8 cellular contexts compared by ENCODE assay signal in the genomic region with DNA sequence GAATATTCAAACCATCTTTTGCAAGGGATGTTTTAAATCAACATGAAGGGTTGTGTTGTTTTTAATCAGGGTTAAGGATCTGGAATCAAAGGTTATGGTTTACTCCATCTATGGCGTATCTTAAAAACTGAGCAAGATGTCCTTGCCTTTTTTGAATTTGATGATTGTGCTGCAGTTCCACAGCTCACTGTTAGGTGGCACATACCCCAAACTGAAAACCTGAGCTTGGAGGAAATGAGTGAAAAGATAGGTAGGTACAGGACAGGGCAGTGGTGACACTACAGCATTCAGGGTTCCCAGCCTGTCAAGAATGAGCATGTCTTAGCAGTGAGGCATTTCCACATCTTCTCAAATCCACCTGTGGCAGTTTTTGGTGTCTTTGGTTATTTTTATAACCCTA. TPM values are rescaled to one million over a fixed set of nuclear protein-coding genes. Genes with fewer than 3 reads are reported as not detected.
A peak's percentile ranks its signal among the peaks of the same experiment; 100 is the strongest.
DNase-seq lines count a peak whose midpoint lies in the region; ATAC-seq and TF ChIP-seq lines count a peak whose summit lies in the region.

No MANE protein-coding gene starts in this region.

- no peaks in the 10 kb centered on the region for H3K36me3 ChIP-seq in BE2C
- peaks cover 0 to 6% (median 0%) of the 10 kb centered on the region in 4 donors for H3K36me3 ChIP-seq in upper lobe of left lung

- H3K4me1 ChIP-seq in BE2C (peaks cover 10% of the 10 kb centered on the region), upper lobe of left lung (no peaks in the 10 kb centered on the region)

- H3K4me3 ChIP-seq in BE2C (ENCODE audit: low read depth, low read length) (no peak overlapping the region), upper lobe of left lung (no peak overlapping the region)

- no peaks in the 10 kb centered on the region for H3K27me3 ChIP-seq in BE2C
- H3K27me3 ChIP-seq in upper lobe of left lung: no peaks in the 10 kb centered on the region

- H3K27ac ChIP-seq in upper lobe of left lung: no peak overlapping the region

- TF ChIP-seq CTCF in BE2C (IDR thresholded peaks at IDR 0.05; ENCODE audit: low read depth, low read length) (peak; percentile 59), upper lobe of left lung (IDR thresholded peaks at IDR 0.05) (peak; percentile 29 to 50 (median 36))

- 40 to 64% methylated on average over 1 of the region's 1 CpG for WGBS in upper lobe of left lung, 2 donors

- TF ChIP-seq POLR2A in upper lobe of left lung (IDR thresholded peaks at IDR 0.05): no peak

- H3K9me3 ChIP-seq in BE2C: no peaks in the 10 kb centered on the region
- H3K9me3 ChIP-seq in upper lobe of left lung: no peaks in the 10 kb centered on the region

- TF ChIP-seq EP300 in upper lobe of left lung (IDR thresholded peaks at IDR 0.05): no peak

- DNase-seq in BE2C: no peak
- peak; percentile 19 for DNase-seq in GM03348 (ENCODE audit: low spot score)
- DNase-seq in KBM-7: peak; percentile 76
- DNase-seq in activated effector memory CD4-positive, alpha-beta T cell treated with Interleukin-2 at 50 U/mL for 16 hours: peak; percentile 19
- DNase-seq in iris pigment epithelial cell (ENCODE audit: low read depth): peak; percentile 34
- DNase-seq in upper lobe of left lung: no peak
- no peak for DNase-seq in OCI-M2 (lab: John Stamatoyannopoulos, UW; ENCODE audit: unreplicated experiment)
- no peak for DNase-seq in ureter (ENCODE audit: low spot score)

- ATAC-seq in upper lobe of left lung (ENCODE audit: low FRiP score in 2 of 2): no peak

- in situ Hi-C loops in KBM-7 (cut with MboI; ENCODE audit: low pct_unique_long_range_greater_than_20kb, low sequenced_read_pairs): no loop called here

RNA-seq across cellular contexts. Expression of gene EOLA1, which starts 13.1 kb away (rescaled TPM):
- 53.4 TPM for polyA plus RNA-seq in BE2C (2012; ENCODE audit: insufficient read depth, insufficient read length, low read depth)
- total RNA-seq in upper lobe of left lung (10 to 100 TPM; 12.2 to 30.5 (median 17.2) TPM), ureter (22.2 TPM)

RNA-seq across cellular contexts. Expression of gene HSFX3, which starts 22.0 kb away (rescaled TPM):
- not detected for polyA plus RNA-seq in BE2C (2012; ENCODE audit: insufficient read depth, insufficient read length, low read depth)
- not detected for total RNA-seq in upper lobe of left lung
- not detected for total RNA-seq in ureter

RNA-seq across cellular contexts. Expression of gene IDS, which starts 22.6 kb away (rescaled TPM):
- 213 TPM for polyA plus RNA-seq in BE2C (2012; ENCODE audit: insufficient read depth, insufficient read length, low read depth)
- total RNA-seq in upper lobe of left lung (100 to 1,000 TPM in 3 of 6 donors, 10 to 100 TPM in 3; 77.5 to 130 (median 97.5) TPM), ureter (86.8 TPM)

RNA-seq across cellular contexts. Expression of gene MAGEA9B, which starts 59.6 kb away (rescaled TPM):
- polyA plus RNA-seq in BE2C (2012; ENCODE audit: insufficient read depth, insufficient read length, low read depth): not detected
- total RNA-seq in upper lobe of left lung: not detected
- not detected for total RNA-seq in ureter

Comparison
In these comparisons a context has a peak if more than half of its experiments do, and no peak if none do; other contexts are left out.
1. DNase-seq: peak in GM03348 (single experiment), KBM-7 (single experiment), activated effector memory CD4-positive, alpha-beta T cell treated with Interleukin-2 at 50 U/mL for 16 hours (single experiment) and iris pigment epithelial cell (single experiment); none in BE2C (single experiment), upper lobe of left lung (0 of 2), OCI-M2 (single experiment) and ureter (single experiment).